In the genomic region with DNA sequence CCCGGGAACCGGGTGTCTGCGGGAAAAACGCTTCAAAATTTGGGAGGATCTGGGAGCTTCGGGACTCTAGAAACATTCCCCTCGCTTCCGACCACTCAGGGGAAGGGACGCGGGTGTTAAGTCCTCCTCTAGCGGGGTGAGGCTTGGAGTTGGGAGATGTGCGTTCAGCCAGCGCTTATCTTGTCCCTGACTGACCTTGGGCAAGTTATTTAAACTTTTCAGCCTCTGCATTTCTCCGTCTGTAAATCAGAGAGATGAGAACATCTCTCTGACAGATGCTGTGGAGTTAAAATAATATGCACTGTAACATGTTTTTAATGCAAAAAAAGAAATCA, we compare ENCODE assay signal across 11 cellular contexts.
DNase-seq lines count a peak whose midpoint lies in the region; ATAC-seq and TF ChIP-seq lines count a peak whose summit lies in the region.
"Had no signal": no experiment of that assay in that cellular context is flagged by ENCODE, and none has a peak within 500 bp of the region (broad histone marks: within the 10 kb centered on the region; RNA-seq: fewer than 3 reads in every experiment).

No MANE protein-coding gene starts in this region.

- H4K20me1 ChIP-seq in MM.1S (ENCODE audit: insufficient read depth, low read length), result no peaks in the 10 kb centered on the region

- peak overlapping the region; percentile 39 for H2BK15ac ChIP-seq in mesendoderm (replicated peaks; ENCODE audit: low read depth)

- no CpG with 5 or more reads among the region's 13 CpGs for WGBS in mesendoderm (ENCODE audit: extremely low coverage, insufficient coverage, low lambda C conversion rate)

- H2AK5ac ChIP-seq in mesendoderm (ENCODE audit: low read length), result no peak overlapping the region

- no peaks in the 10 kb centered on the region for H3K9me3 Mint-ChIP-seq in activated T-helper 1 cell treated with anti-CD3 and anti-CD28 coated beads, Interleukin-12 subunit alpha, Interleukin-12 subunit beta, Interleukin-2, Interleukin-4 antibody, amounts not matched to agents 30 ng/mL and 10 ng/mL and 1 ng/mL, durations not matched to agents 14 hours and 24 hours and 36 hours
- H3K9me3 Mint-ChIP-seq: CD4-positive, CD25-positive, alpha-beta regulatory T cell had no signal

- H3K4ac ChIP-seq in mesendoderm (ENCODE audit: low read depth, low read length), result peak overlapping the region; percentile 90

- H3F3A ChIP-seq in MM.1S (ENCODE audit: insufficient read depth, low read length), result no peaks in the 10 kb centered on the region; the same call in 1 of the 2 replicates

- peak overlapping the region; percentile 89 for H3K56ac ChIP-seq in mesendoderm (ENCODE audit: low read length)

- H3K4me1 ChIP-seq in left ventricle myocardium inferior (peaks cover 8% of the 10 kb centered on the region), mesendoderm (ENCODE audit: control insufficient read depth, low read depth, low read length) (peaks cover 4% of the 10 kb centered on the region), MM.1S (ENCODE audit: low read length) (peaks cover 18% of the 10 kb centered on the region)

- no peak for TF ChIP-seq CTCF in left ventricle myocardium inferior (IDR thresholded peaks at IDR 0.05; ENCODE audit: borderline replicate concordance)
- TF ChIP-seq CTCF in coronary artery (IDR thresholded peaks at IDR 0.05), result no peak
- no peak for TF ChIP-seq CTCF in MM.1S (IDR thresholded peaks at IDR 0.05; ENCODE audit: low read length)

- no peaks in the 10 kb centered on the region for H3K9me2 ChIP-seq in MM.1S (replicated peaks; ENCODE audit: insufficient read depth, low read length)

- no peaks in the 10 kb centered on the region for H3K36me3 ChIP-seq in left ventricle myocardium inferior
- no peaks in the 10 kb centered on the region for H3K36me3 ChIP-seq in mesendoderm (ENCODE audit: control insufficient read depth, insufficient read depth, low read length)
- H3K36me3 ChIP-seq in MM.1S (replicated peaks; ENCODE audit: insufficient read depth, low read length), result no peaks in the 10 kb centered on the region

- H2BK120ac ChIP-seq in mesendoderm (ENCODE audit: low read depth, low read length), result peak overlapping the region; percentile 96

- no peak overlapping the region for H4K8ac ChIP-seq in mesendoderm (ENCODE audit: low read depth, low read length)

- ATAC-seq in left ventricle myocardium superior, result no peak
- ATAC-seq in GM21390 (IDR thresholded peaks at IDR 0.05; ENCODE audit: unreplicated experiment), result no peak

- H3K23ac ChIP-seq in mesendoderm (ENCODE audit: low read length), result no peak overlapping the region

- H3K9ac ChIP-seq in mesendoderm (ENCODE audit: low read length), result peak overlapping the region; percentile 66
- H3K9ac ChIP-seq in MM.1S (ENCODE audit: low read length), result no peak overlapping the region

- intact Hi-C loops in left ventricle myocardium inferior (cut with micrococcal nuclease), result no loop called here
- intact Hi-C loops in left ventricle myocardium superior (cut with micrococcal nuclease), result no loop called here
- intact Hi-C loops in activated T-helper 1 cell treated with anti-CD3 and anti-CD28 coated beads, Interleukin-12 subunit alpha, Interleukin-12 subunit beta, Interleukin-2, Interleukin-4 antibody, amounts not matched to agents 30 ng/mL and 10 ng/mL and 1 ng/mL, durations not matched to agents 14 hours and 24 hours and 36 hours (cut with micrococcal nuclease), result no loop called here

- H3K9me3 ChIP-seq in left ventricle myocardium inferior (replicated peaks) (no peaks in the 10 kb centered on the region), MM.1S (replicated peaks; ENCODE audit: insufficient read depth, low read length) (no peaks in the 10 kb centered on the region)

- no peak overlapping the region for H4K5ac ChIP-seq in mesendoderm (ENCODE audit: low read length)

- no peaks in the 10 kb centered on the region for H3K36me3 Mint-ChIP-seq in activated T-helper 1 cell treated with anti-CD3 and anti-CD28 coated beads, Interleukin-12 subunit alpha, Interleukin-12 subunit beta, Interleukin-2, Interleukin-4 antibody, amounts not matched to agents 30 ng/mL and 10 ng/mL and 1 ng/mL, durations not matched to agents 14 hours and 24 hours and 36 hours (ENCODE audit: low read depth)
- H3K36me3 Mint-ChIP-seq: CD4-positive, CD25-positive, alpha-beta regulatory T cell had no signal

- H3K27me3 ChIP-seq in left ventricle myocardium inferior (ENCODE audit: low read depth) (peaks cover 94% of the 10 kb centered on the region), mesendoderm (ENCODE audit: insufficient read depth, low read length, poor library complexity) (no peaks in the 10 kb centered on the region), MM.1S (replicated peaks; ENCODE audit: insufficient read depth, low read length) (peaks cover 4% of the 10 kb centered on the region; the same call in 1 of the 2 replicates)

- H3K27ac ChIP-seq in left ventricle myocardium inferior (replicated peaks), result no peak overlapping the region
- H3K27ac ChIP-seq in coronary artery, result no peak overlapping the region
- H3K27ac ChIP-seq in mesendoderm (ENCODE audit: low read depth, low read length), result peak overlapping the region; percentile 65
- no peak overlapping the region for H3K27ac ChIP-seq in MM.1S (ENCODE audit: low read length)

- H3K4me3 Mint-ChIP-seq in activated T-helper 1 cell treated with anti-CD3 and anti-CD28 coated beads, Interleukin-12 subunit alpha, Interleukin-12 subunit beta, Interleukin-2, Interleukin-4 antibody, amounts not matched to agents 30 ng/mL and 10 ng/mL and 1 ng/mL, durations not matched to agents 14 hours and 24 hours and 36 hours, result no peak overlapping the region
- H3K4me3 Mint-ChIP-seq: CD4-positive, CD25-positive, alpha-beta regulatory T cell had no signal

- no peak overlapping the region for H2BK5ac ChIP-seq in mesendoderm (ENCODE audit: low read length)

- no peaks in the 10 kb centered on the region for H3K4me1 Mint-ChIP-seq in activated T-helper 1 cell treated with anti-CD3 and anti-CD28 coated beads, Interleukin-12 subunit alpha, Interleukin-12 subunit beta, Interleukin-2, Interleukin-4 antibody, amounts not matched to agents 30 ng/mL and 10 ng/mL and 1 ng/mL, durations not matched to agents 14 hours and 24 hours and 36 hours (ENCODE audit: low read depth)

- peak overlapping the region; percentile 91 for H3K18ac ChIP-seq in mesendoderm (ENCODE audit: low read length)

- H3K4me3 ChIP-seq in left ventricle myocardium inferior (peak overlapping the region; percentile 55), coronary artery (peak overlapping the region; percentile 67), mesendoderm (ENCODE audit: low read length) (peak overlapping the region; percentile 41), MM.1S (ENCODE audit: low read length) (no peak overlapping the region)

- no peak overlapping the region for H3K27ac Mint-ChIP-seq in activated T-helper 1 cell treated with anti-CD3 and anti-CD28 coated beads, Interleukin-12 subunit alpha, Interleukin-12 subunit beta, Interleukin-2, Interleukin-4 antibody, amounts not matched to agents 30 ng/mL and 10 ng/mL and 1 ng/mL, durations not matched to agents 14 hours and 24 hours and 36 hours

- H3K27me3 Mint-ChIP-seq in activated T-helper 1 cell treated with anti-CD3 and anti-CD28 coated beads, Interleukin-12 subunit alpha, Interleukin-12 subunit beta, Interleukin-2, Interleukin-4 antibody, amounts not matched to agents 30 ng/mL and 10 ng/mL and 1 ng/mL, durations not matched to agents 14 hours and 24 hours and 36 hours (ENCODE audit: insufficient read depth), result peaks cover 45% of the 10 kb centered on the region

- CTCF ChIA-PET in HEK293T (lab: Yijun Ruan, JAX), result no interaction called here

- peaks cover 2% of the 10 kb centered on the region for H3K79me1 ChIP-seq in mesendoderm (ENCODE audit: low read length)

- no peak for DNase-seq in left ventricle myocardium inferior
- DNase-seq in left ventricle myocardium superior, result no peak
- no peak for DNase-seq in coronary artery (ENCODE audit: low spot score)
- DNase-seq in mesendoderm, result peak; percentile 49
- no peak for DNase-seq in HEK293T (ENCODE audit: extremely low spot score)
- no peak for DNase-seq in MM.1S
- no peak for DNase-seq in activated T-helper 1 cell treated with anti-CD3 and anti-CD28 coated beads, Interleukin-12 subunit alpha, Interleukin-12 subunit beta, Interleukin-2, Interleukin-4 antibody, amounts not matched to agents 30 ng/mL and 10 ng/mL and 1 ng/mL, durations not matched to agents 14 hours and 24 hours and 36 hours (ENCODE audit: low spot score)
- DNase-seq: activated effector memory CD4-positive, alpha-beta T cell treated with Interleukin-2 at 50 U/mL for 16 hours; CD4-positive, CD25-positive, alpha-beta regulatory T cell; OCI-M1 had no signal

- H2AFZ ChIP-seq in MM.1S (ENCODE audit: low read length), result no peak overlapping the region

- POLR2A ChIA-PET in HEK293T (lab: Yijun Ruan, JAX), result no interaction called here

- H3K4me2 ChIP-seq in mesendoderm (ENCODE audit: low read length) (peak overlapping the region; percentile 77), MM.1S (ENCODE audit: low read depth, low read length) (no peak overlapping the region)

- H3K79me2 ChIP-seq in mesendoderm (ENCODE audit: control insufficient read depth, insufficient read depth, low read length), result peaks cover 5% of the 10 kb centered on the region
- no peaks in the 10 kb centered on the region for H3K79me2 ChIP-seq in MM.1S (ENCODE audit: low read length)

TF ChIP-seq in HEK293T, 16 proteins besides CTCF, POLR2A, EP300 and RAD21:
- no peak for TF ChIP-seq HDGF (IDR thresholded peaks at IDR 0.05; ENCODE audit: borderline replicate concordance)
- no peak for TF ChIP-seq FOXM1 (IDR thresholded peaks at IDR 0.05; ENCODE audit: borderline replicate concordance)
- TF ChIP-seq NFRKB (IDR thresholded peaks at IDR 0.05), result no peak
- TF ChIP-seq ELF4 (IDR thresholded peaks at IDR 0.05), result no peak
- no peak for TF ChIP-seq LEF1 (IDR thresholded peaks at IDR 0.05; ENCODE audit: borderline replicate concordance)
